18 cellular contexts compared by ENCODE assay signal in the genomic region with DNA sequence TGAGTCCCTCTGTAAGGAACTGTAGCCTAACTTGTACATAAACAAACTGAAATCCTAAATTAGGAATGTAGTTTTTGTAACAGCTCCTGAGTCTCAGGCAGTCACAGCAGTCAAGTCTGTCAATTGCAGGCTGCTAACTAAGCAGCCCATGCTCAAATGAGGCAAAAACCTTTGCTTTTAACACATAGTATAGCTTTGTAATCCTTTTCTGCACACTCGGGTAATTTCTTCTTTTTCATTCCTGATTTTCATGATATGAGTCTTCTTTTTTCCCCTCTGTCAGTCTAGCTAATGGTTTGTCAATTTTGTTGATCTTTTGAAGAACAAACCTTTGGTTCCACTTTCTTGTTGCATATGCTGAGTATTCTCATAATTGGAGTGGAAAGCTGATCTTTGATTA.
"Had no signal": no experiment of that assay in that cellular context is flagged by ENCODE, and none has a peak within 500 bp of the region (broad histone marks: within the 10 kb centered on the region; RNA-seq: fewer than 3 reads in every experiment).

No MANE protein-coding gene starts in this region.

- H3K9me3 Mint-ChIP-seq: activated naive CD8-positive, alpha-beta T cell treated with anti-CD3 and anti-CD28 coated beads for 36 hours; activated T-helper 1 cell treated with anti-CD3 and anti-CD28 coated beads, Interleukin-12 subunit alpha, Interleukin-12 subunit beta, Interleukin-2, Interleukin-4 antibody, amounts not matched to agents 30 ng/mL and 10 ng/mL and 1 ng/mL, durations not matched to agents 14 hours and 24 hours and 36 hours; stimulated activated memory B cell treated with anti-CD40 and anti-IgM and Interleukin-4, amounts not matched to agents 10 μg/mL and 1 μg/mL and 100 μg/mL, for 72 hours; WTC11 had no signal

- H3K4me3 Mint-ChIP-seq: activated CD8-positive, alpha-beta T cell treated with anti-CD3 and anti-CD28 coated beads, Interleukin-2, amount 10 ng/mL, durations not matched to agents 7 days and 5 days; activated naive CD8-positive, alpha-beta T cell treated with anti-CD3 and anti-CD28 coated beads for 36 hours; activated T-helper 1 cell treated with anti-CD3 and anti-CD28 coated beads, Interleukin-12 subunit alpha, Interleukin-12 subunit beta, Interleukin-2, Interleukin-4 antibody, amounts not matched to agents 30 ng/mL and 10 ng/mL and 1 ng/mL, durations not matched to agents 14 hours and 24 hours and 36 hours; stimulated activated memory B cell treated with anti-CD40 and anti-IgM and Interleukin-4, amounts not matched to agents 10 μg/mL and 1 μg/mL and 100 μg/mL, for 72 hours; WTC11 had no signal

- H3K4me3 ChIP-seq: left lung, right lobe of liver, thyroid gland had no signal

- H3K4me1 Mint-ChIP-seq: WTC11 had no signal

- H3K27ac Mint-ChIP-seq: activated CD8-positive, alpha-beta T cell treated with anti-CD3 and anti-CD28 coated beads, Interleukin-2, amount 10 ng/mL, durations not matched to agents 7 days and 5 days; activated naive CD8-positive, alpha-beta T cell treated with anti-CD3 and anti-CD28 coated beads for 36 hours; activated T-helper 1 cell treated with anti-CD3 and anti-CD28 coated beads, Interleukin-12 subunit alpha, Interleukin-12 subunit beta, Interleukin-2, Interleukin-4 antibody, amounts not matched to agents 30 ng/mL and 10 ng/mL and 1 ng/mL, durations not matched to agents 14 hours and 24 hours and 36 hours; stimulated activated memory B cell treated with anti-CD40 and anti-IgM and Interleukin-4, amounts not matched to agents 10 μg/mL and 1 μg/mL and 100 μg/mL, for 72 hours; WTC11 had no signal

- H3K36me3 ChIP-seq: thyroid gland had no signal

- H3K27me3 Mint-ChIP-seq: activated naive CD8-positive, alpha-beta T cell treated with anti-CD3 and anti-CD28 coated beads for 36 hours; stimulated activated memory B cell treated with anti-CD40 and anti-IgM and Interleukin-4, amounts not matched to agents 10 μg/mL and 1 μg/mL and 100 μg/mL, for 72 hours had no signal

- H3K27ac ChIP-seq: epithelial cell of prostate, left lung, right lobe of liver, thyroid gland had no signal

- ATAC-seq: activated CD8-positive, alpha-beta T cell treated with anti-CD3 and anti-CD28 coated beads, Interleukin-2, amount 10 ng/mL, durations not matched to agents 7 days and 5 days; left lung; right lobe of liver; stimulated activated memory B cell treated with anti-CD40 and anti-IgM and Interleukin-4, amounts not matched to agents 10 μg/mL and 1 μg/mL and 100 μg/mL, for 72 hours; WTC11 had no signal

- H3K4me2 ChIP-seq: SK-N-SH had no signal

- H3K4me1 ChIP-seq: right lobe of liver had no signal

- DNase-seq: activated CD4-positive, alpha-beta T cell treated with anti-CD3 and anti-CD28 coated beads for 4 hours; activated CD8-positive, alpha-beta T cell treated with anti-CD3 and anti-CD28 coated beads, Interleukin-2, amount 10 ng/mL, durations not matched to agents 7 days and 5 days; activated naive CD8-positive, alpha-beta T cell treated with anti-CD3 and anti-CD28 coated beads for 36 hours; amygdala; foreskin fibroblast; hippocampal formation; left lung; midbrain; right lobe of liver; SK-N-SH; small intestine; stimulated activated CD4-positive, alpha-beta T cell treated with anti-CD3 and anti-CD28 coated beads, Interleukin-4, amount 100 ng/mL, for 24 hours; thyroid gland had no signal

- H3K9ac ChIP-seq: SK-N-SH had no signal

- H3K9me3 ChIP-seq: left lung, right lobe of liver, SK-N-SH, thyroid gland had no signal

- H3K27me3 ChIP-seq: left lung, right lobe of liver, thyroid gland had no signal

- FAIRE-seq: keratinocyte, small intestine had no signal
